In the genomic region with DNA sequence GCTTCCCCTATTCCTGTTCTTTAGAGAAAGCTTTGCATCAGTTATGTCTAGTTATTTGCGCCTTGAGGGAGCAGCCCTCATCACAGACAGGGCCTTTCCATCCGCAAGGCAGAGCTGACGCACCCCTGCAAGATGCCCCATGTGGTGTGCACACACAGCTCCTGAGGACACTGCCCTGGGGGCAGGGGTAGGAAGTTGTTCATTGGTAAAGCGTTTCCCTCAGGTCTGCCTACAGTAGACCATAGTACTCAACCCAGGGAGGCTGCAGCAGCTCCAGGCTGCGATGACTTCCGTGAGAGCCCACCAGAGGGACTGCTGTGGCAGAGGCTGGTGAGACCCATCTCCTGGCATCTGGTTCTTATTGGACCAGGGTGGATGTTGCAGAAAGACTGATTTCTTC, we compare ENCODE assay signal across 19 cellular contexts. TPM values are rescaled to one million over a fixed set of nuclear protein-coding genes. Genes with fewer than 3 reads are reported as not detected.
A peak's percentile ranks its signal among the peaks of the same experiment; 100 is the strongest.
DNase-seq lines count a peak whose midpoint lies in the region; ATAC-seq and TF ChIP-seq lines count a peak whose summit lies in the region.
"Had no signal": no experiment of that assay in that cellular context is flagged by ENCODE, and none has a peak within 500 bp of the region (broad histone marks: within the 10 kb centered on the region; RNA-seq: fewer than 3 reads in every experiment).

No MANE protein-coding gene starts in this region.

- H3K79me2 ChIP-seq in H9 (ENCODE audit: insufficient read depth, low read length): no peaks in the 10 kb centered on the region

- H3K4me3 ChIP-seq in RWPE2 (ENCODE audit: severe bottlenecking): no peak overlapping the region
- no peak overlapping the region for H3K4me3 ChIP-seq in spleen
- H3K4me3 ChIP-seq: esophagus squamous epithelium, tibial nerve had no signal

- H3K36me3 Mint-ChIP-seq in H9 (ENCODE audit: insufficient read depth in 1 of 3, low read depth in 3 of 3): no peaks in the 10 kb centered on the region
- H3K36me3 Mint-ChIP-seq: stimulated activated effector memory CD8-positive, alpha-beta T cell treated with anti-CD3 and anti-CD28 coated beads, Interleukin-12 subunit alpha, Interleukin-12 subunit beta, amount 100 ng/mL, for 72 hours had no signal

- no peak overlapping the region for H3K56ac ChIP-seq in H9 (ENCODE audit: insufficient read length, low read depth, low read length)

- H3T11ph ChIP-seq in H9 (ENCODE audit: low read length): no peak overlapping the region

- H3K9ac ChIP-seq in H9 (ENCODE audit: extremely low read depth, insufficient read length, low read length): no peak overlapping the region

- H3K4me2 ChIP-seq in H9 (ENCODE audit: insufficient read depth, insufficient read length, low read length): no peak overlapping the region

- no peak for TF ChIP-seq POLR2A in spleen (IDR thresholded peaks at IDR 0.05)

- H3K27ac Mint-ChIP-seq in H9: no peak overlapping the region

- H3K4me1 Mint-ChIP-seq in H9: peaks cover 0 to 5% of the 10 kb centered on the region in 2 experiments; a peak in 1 of 4 replicates

- H3K4me3 Mint-ChIP-seq in H9: no peak overlapping the region
- H3K4me3 Mint-ChIP-seq: activated T-helper 17 cell treated with anti-CD3 and anti-CD28 coated beads, Interleukin-2, amount 50 U/mL, for 72 hours; stimulated activated effector memory CD8-positive, alpha-beta T cell treated with anti-CD3 and anti-CD28 coated beads, Interleukin-12 subunit alpha, Interleukin-12 subunit beta, amount 100 ng/mL, for 72 hours had no signal

- H2BK20ac ChIP-seq in H9 (ENCODE audit: low read depth, low read length, poor library complexity, severe bottlenecking): no peak overlapping the region

- no peak overlapping the region for H2BK120ac ChIP-seq in H9 (ENCODE audit: low read depth, low read length, poor library complexity, severe bottlenecking)

- H3K27me3 ChIP-seq in H9 (ENCODE audit: insufficient read depth, low read length): no peaks in the 10 kb centered on the region
- no peaks in the 10 kb centered on the region for H3K27me3 ChIP-seq in RWPE2 (ENCODE audit: insufficient read depth, poor library complexity, severe bottlenecking)
- H3K27me3 ChIP-seq in spleen (replicated peaks in 1 of 7): peaks cover 0 to 23% (median 0%) of the 10 kb centered on the region in 7 donors
- H3K27me3 ChIP-seq: esophagus squamous epithelium, tibial nerve had no signal

- H3K18ac ChIP-seq in H9 (ENCODE audit: insufficient read length, low read depth, low read length): no peak overlapping the region

- no peak overlapping the region for H4K8ac ChIP-seq in H9 (replicated peaks; ENCODE audit: insufficient read length, low read depth, low read length)

- H4K20me1 ChIP-seq in H9 (ENCODE audit: control insufficient read depth, insufficient read depth, insufficient read length): no peaks in the 10 kb centered on the region

- H3K23me2 ChIP-seq in H9 (ENCODE audit: insufficient read length, low read depth, low read length, poor library complexity, severe bottlenecking): no peaks in the 10 kb centered on the region

- no peak overlapping the region for H2BK15ac ChIP-seq in H9 (ENCODE audit: low read depth, low read length)

- no peaks in the 10 kb centered on the region for H3K9me3 Mint-ChIP-seq in H9
- H3K9me3 Mint-ChIP-seq: activated T-helper 17 cell treated with anti-CD3 and anti-CD28 coated beads, Interleukin-2, amount 50 U/mL, for 72 hours; stimulated activated effector memory CD8-positive, alpha-beta T cell treated with anti-CD3 and anti-CD28 coated beads, Interleukin-12 subunit alpha, Interleukin-12 subunit beta, amount 100 ng/mL, for 72 hours had no signal

- H3K14ac ChIP-seq in H9 (ENCODE audit: insufficient read depth, low read length): no peak overlapping the region

- H3K36me3 ChIP-seq in RWPE2 (ENCODE audit: low read depth): no peaks in the 10 kb centered on the region
- H3K36me3 ChIP-seq in spleen: no peaks in the 10 kb centered on the region
- H3K36me3 ChIP-seq: esophagus squamous epithelium, neutrophil, tibial nerve had no signal

- H3K4me1 ChIP-seq in H9 (ENCODE audit: insufficient read depth, low read length): no peaks in the 10 kb centered on the region
- H3K4me1 ChIP-seq in RWPE2 (ENCODE audit: insufficient read depth, poor library complexity, severe bottlenecking): peaks cover 17% of the 10 kb centered on the region
- H3K4me1 ChIP-seq in spleen: peaks cover 22 to 65% (median 48%) of the 10 kb centered on the region in 6 donors

- no peak overlapping the region for H3K23ac ChIP-seq in H9 (ENCODE audit: insufficient read length, low read depth, low read length)

- no peak overlapping the region for H2AFZ ChIP-seq in H9 (ENCODE audit: low read length)

- no peak overlapping the region for H3K4ac ChIP-seq in H9 (ENCODE audit: low read depth, low read length)

- TF ChIP-seq CTCF in H9 (conservative IDR thresholded peaks at IDR 0.05) (0 out of 3 replicates have a peak, but pooled peaks have one; percentile 30), RWPE2 (IDR thresholded peaks at IDR 0.05; ENCODE audit: poor library complexity, severe bottlenecking) (no peak), spleen (IDR thresholded peaks at IDR 0.05 in 8 of 11, conservative IDR thresholded peaks at IDR 0.05 in 3 of 11) (no peak)

- intact Hi-C loops in spleen (cut with DNase I; ENCODE audit: low total_unique reads): no loop called here

- no peaks in the 10 kb centered on the region for H3K79me1 ChIP-seq in H9 (ENCODE audit: insufficient read depth, low read depth, low read length, poor library complexity, severe bottlenecking)

- no peak overlapping the region for H2BK12ac ChIP-seq in H9 (ENCODE audit: insufficient read length, low read depth, low read length)

- no peak overlapping the region for H2BK5ac ChIP-seq in H9 (ENCODE audit: insufficient read length, low read length)

- H2AK5ac ChIP-seq in H9 (ENCODE audit: insufficient read length, low read length): no peak overlapping the region

- no peak for ATAC-seq in RWPE2 (ENCODE audit: low read depth)
- no peak for ATAC-seq in HG02884 (IDR thresholded peaks at IDR 0.05; ENCODE audit: unreplicated experiment)
- no peak for ATAC-seq in HG03342 (IDR thresholded peaks at IDR 0.05; ENCODE audit: unreplicated experiment)
- ATAC-seq: activated T-helper 17 cell treated with anti-CD3 and anti-CD28 coated beads, Interleukin-2, amount 50 U/mL, for 72 hours; left lobe of liver; stimulated activated effector memory CD8-positive, alpha-beta T cell treated with anti-CD3 and anti-CD28 coated beads, Interleukin-12 subunit alpha, Interleukin-12 subunit beta, amount 100 ng/mL, for 72 hours had no signal

- H3K9me3 ChIP-seq in H9 (ENCODE audit: control insufficient read depth, low read depth, low read length): no peaks in the 10 kb centered on the region
- no peaks in the 10 kb centered on the region for H3K9me3 ChIP-seq in RWPE2 (ENCODE audit: severe bottlenecking)
- no peaks in the 10 kb centered on the region for H3K9me3 ChIP-seq in spleen
- H3K9me3 ChIP-seq: esophagus squamous epithelium, neutrophil, tibial nerve had no signal

- no peak overlapping the region for H4K91ac ChIP-seq in H9 (ENCODE audit: insufficient read length, low read depth, low read length)

- no peaks in the 10 kb centered on the region for H3K27me3 Mint-ChIP-seq in H9 (ENCODE audit: low read depth)
- H3K27me3 Mint-ChIP-seq: activated T-helper 17 cell treated with anti-CD3 and anti-CD28 coated beads, Interleukin-2, amount 50 U/mL, for 72 hours had no signal

- no peak overlapping the region for H4K5ac ChIP-seq in H9 (ENCODE audit: insufficient read length, low read depth, low read length)

- DNase-seq in H9: no peak
- peak; percentile 19 for DNase-seq in RWPE2 (ENCODE audit: low spot score)
- peak; percentile 23 for DNase-seq in epidermal melanocyte (ENCODE audit: insufficient read length, low spot score)
- peak; percentile 46 for DNase-seq in spleen
- no peak for DNase-seq in GM19240 (ENCODE audit: insufficient read length, low spot score)
- DNase-seq: COR-L47; esophagus squamous epithelium; GOT3; Kasumi-1; NCI-H1105; NCI-H774; stimulated activated CD4-positive, alpha-beta T cell treated with anti-CD3 and anti-CD28 coated beads, Interleukin-15, amount 100 ng/mL, for 24 hours had no signal

- WGBS in H9 (ENCODE audit: extremely low coverage, insufficient read length, low lambda C conversion rate): no CpG with 5 or more reads among the region's 6 CpGs
- WGBS in spleen, 5 donors: 93 to 98% (median 95%) methylated on average over 4 to 6 of the region's 6 CpGs

- H3K27ac ChIP-seq in H9 (ENCODE audit: insufficient read length, low read depth, low read length) (no peak overlapping the region), RWPE2 (ENCODE audit: poor library complexity, severe bottlenecking) (no peak overlapping the region), spleen (no peak overlapping the region)
- H3K27ac ChIP-seq: neutrophil had no signal

RNA-seq across cellular contexts. Expression of a gene that starts 55.1 kb away (rescaled TPM):
- total RNA-seq in H9 (2021): 39.6 and 42.1 TPM in 2 replicates
- 10 to 100 TPM; 27.8 to 47.6 (median 41.4) TPM for total RNA-seq in spleen
- 10 to 100 TPM in 1 of 3 donors, 1 to 10 TPM in 2; 3.7 to 11.9 (median 3.8) TPM for polyA plus RNA-seq in spleen

Comparison
In these comparisons a context has a peak if more than half of its experiments do, and no peak if none do; other contexts are left out.
1. DNase-seq: peak in RWPE2 (single experiment), epidermal melanocyte (single experiment) and spleen (single experiment); none in H9 (single experiment) and GM19240 (single experiment).